Comparison of ENCODE assay signal across 1 cellular context in the genomic region with DNA sequence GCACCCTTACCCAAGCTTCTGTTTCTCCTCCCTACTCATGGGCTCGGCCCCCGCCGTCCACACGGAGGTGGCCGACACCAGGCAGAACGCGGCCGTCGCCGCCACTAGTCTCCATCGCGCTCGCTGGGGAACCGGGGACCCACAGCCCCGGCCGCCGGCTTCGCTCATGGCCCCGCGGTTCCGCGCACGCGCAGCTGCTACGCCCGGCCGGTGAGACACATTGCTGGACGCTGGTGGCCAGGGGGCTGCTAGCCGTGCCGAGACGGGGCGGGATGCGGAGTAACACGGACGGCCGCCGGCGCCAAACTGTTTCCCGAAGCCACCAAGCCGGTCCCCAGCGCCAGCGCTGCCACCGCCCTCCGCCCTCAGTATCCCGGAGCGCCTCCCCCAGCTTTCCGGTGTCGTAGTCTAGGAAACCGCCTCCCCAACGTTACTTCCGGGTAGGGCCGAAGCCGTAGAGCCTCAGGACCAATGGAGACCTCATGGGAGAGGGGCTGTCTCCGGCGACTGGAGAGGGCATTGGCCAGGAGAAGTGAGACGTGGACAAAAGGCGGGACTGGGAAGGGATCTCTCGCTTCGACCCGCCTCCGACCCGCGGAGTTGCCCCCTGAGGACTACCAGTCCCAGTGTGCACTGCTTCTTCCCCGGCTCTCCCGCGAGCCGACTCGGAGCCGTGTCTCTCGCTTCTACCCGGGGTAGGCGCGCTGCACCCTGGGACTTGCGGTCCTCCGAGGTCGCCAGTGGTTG.
TF ChIP-seq lines count a peak whose summit lies in the region.

A gene with protein sequence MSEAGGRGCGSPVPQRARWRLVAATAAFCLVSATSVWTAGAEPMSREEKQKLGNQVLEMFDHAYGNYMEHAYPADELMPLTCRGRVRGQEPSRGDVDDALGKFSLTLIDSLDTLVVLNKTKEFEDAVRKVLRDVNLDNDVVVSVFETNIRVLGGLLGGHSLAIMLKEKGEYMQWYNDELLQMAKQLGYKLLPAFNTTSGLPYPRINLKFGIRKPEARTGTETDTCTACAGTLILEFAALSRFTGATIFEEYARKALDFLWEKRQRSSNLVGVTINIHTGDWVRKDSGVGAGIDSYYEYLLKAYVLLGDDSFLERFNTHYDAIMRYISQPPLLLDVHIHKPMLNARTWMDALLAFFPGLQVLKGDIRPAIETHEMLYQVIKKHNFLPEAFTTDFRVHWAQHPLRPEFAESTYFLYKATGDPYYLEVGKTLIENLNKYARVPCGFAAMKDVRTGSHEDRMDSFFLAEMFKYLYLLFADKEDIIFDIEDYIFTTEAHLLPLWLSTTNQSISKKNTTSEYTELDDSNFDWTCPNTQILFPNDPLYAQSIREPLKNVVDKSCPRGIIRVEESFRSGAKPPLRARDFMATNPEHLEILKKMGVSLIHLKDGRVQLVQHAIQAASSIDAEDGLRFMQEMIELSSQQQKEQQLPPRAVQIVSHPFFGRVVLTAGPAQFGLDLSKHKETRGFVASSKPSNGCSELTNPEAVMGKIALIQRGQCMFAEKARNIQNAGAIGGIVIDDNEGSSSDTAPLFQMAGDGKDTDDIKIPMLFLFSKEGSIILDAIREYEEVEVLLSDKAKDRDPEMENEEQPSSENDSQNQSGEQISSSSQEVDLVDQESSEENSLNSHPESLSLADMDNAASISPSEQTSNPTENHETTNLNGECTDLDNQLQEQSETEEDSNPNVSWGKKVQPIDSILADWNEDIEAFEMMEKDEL (minus strand): TSS at position 380 of the 747 bp plus-strand sequence. CDS start 212 bp downstream, at position 168.

TF ChIP-seq in HepG2, 621 proteins besides CTCF, POLR2A, EP300 and RAD21 (continued from another document and continues in another):
- TF ChIP-seq, protein P1, sequence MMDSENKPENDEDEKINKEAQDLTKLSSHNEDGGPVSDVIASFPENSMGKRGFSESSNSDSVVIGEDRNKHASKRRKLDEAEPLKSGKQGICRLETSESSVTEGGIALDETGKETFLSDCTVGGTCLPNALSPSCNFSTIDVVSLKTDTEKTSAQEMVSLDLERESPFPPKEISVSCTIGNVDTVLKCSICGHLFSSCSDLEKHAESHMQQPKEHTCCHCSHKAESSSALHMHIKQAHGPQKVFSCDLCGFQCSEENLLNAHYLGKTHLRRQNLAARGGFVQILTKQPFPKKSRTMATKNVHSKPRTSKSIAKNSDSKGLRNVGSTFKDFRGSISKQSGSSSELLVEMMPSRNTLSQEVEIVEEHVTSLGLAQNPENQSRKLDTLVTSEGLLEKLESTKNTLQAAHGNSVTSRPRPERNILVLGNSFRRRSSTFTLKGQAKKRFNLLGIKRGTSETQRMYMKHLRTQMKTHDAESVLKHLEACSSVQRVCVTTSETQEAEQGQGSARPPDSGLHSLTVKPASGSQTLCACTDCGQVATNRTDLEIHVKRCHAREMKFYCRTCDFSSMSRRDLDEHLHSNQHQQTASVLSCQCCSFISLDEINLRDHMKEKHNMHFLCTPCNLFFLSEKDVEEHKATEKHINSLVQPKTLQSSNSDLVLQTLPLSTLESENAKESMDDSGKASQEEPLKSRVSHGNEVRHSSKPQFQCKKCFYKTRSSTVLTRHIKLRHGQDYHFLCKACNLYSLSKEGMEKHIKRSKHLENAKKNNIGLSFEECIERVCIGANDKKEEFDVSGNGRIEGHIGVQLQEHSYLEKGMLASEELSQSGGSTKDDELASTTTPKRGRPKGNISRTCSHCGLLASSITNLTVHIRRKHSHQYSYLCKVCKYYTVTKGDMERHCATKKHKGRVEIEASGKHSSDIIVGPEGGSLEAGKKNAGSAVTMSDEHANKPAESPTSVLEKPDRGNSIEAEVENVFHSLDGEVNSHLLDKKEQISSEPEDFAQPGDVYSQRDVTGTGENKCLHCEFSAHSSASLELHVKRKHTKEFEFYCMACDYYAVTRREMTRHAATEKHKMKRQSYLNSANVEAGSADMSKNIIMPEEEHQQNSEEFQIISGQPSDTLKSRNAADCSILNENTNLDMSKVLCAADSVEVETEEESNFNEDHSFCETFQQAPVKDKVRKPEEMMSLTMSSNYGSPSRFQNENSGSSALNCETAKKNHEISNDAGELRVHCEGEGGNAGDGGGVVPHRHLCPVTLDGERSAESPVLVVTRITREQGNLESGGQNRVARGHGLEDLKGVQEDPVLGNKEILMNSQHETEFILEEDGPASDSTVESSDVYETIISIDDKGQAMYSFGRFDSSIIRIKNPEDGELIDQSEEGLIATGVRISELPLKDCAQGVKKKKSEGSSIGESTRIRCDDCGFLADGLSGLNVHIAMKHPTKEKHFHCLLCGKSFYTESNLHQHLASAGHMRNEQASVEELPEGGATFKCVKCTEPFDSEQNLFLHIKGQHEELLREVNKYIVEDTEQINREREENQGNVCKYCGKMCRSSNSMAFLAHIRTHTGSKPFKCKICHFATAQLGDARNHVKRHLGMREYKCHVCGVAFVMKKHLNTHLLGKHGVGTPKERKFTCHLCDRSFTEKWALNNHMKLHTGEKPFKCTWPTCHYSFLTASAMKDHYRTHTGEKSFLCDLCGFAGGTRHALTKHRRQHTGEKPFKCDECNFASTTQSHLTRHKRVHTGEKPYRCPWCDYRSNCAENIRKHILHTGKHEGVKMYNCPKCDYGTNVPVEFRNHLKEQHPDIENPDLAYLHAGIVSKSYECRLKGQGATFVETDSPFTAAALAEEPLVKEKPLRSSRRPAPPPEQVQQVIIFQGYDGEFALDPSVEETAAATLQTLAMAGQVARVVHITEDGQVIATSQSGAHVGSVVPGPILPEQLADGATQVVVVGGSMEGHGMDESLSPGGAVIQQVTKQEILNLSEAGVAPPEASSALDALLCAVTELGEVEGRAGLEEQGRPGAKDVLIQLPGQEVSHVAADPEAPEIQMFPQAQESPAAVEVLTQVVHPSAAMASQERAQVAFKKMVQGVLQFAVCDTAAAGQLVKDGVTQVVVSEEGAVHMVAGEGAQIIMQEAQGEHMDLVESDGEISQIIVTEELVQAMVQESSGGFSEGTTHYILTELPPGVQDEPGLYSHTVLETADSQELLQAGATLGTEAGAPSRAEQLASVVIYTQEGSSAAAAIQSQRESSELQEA (CRISPR knock-in tag; IDR thresholded peaks at IDR 0.05; ENCODE audit: not compliant biosample characterization), result peak; percentile 83
- TF ChIP-seq ZNF350 (CRISPR knock-in tag; IDR thresholded peaks at IDR 0.05; ENCODE audit: borderline replicate concordance, low read depth) (peak; percentile 78; the same call in 1 of the 2 replicates), GATA4 (IDR thresholded peaks at IDR 0.05; ENCODE audit: borderline replicate concordance, low read depth) (no peak), ZNF543 (CRISPR knock-in tag; IDR thresholded peaks at IDR 0.05) (peak; percentile 54), ARHGAP35 (CRISPR knock-in tag; IDR thresholded peaks at IDR 0.05; ENCODE audit: borderline replicate concordance) (no peak), ZNF670 (CRISPR knock-in tag; IDR thresholded peaks at IDR 0.05; ENCODE audit: borderline replicate concordance) (no peak), ARNT2 (CRISPR knock-in tag; IDR thresholded peaks at IDR 0.05; ENCODE audit: low read depth) (0 out of 2 replicates have a peak, but pooled peaks have one; percentile 60), KDM6A (CRISPR knock-in tag; IDR thresholded peaks at IDR 0.05; ENCODE audit: low read depth) (0 out of 2 replicates have a peak, but pooled peaks have one; percentile 7), ZNF20 (CRISPR knock-in tag; IDR thresholded peaks at IDR 0.05) (no peak), GFI1 (CRISPR knock-in tag; IDR thresholded peaks at IDR 0.05; ENCODE audit: borderline replicate concordance) (peak; percentile 63; the same call in 1 of the 2 replicates), NCOA2 (CRISPR knock-in tag; IDR thresholded peaks at IDR 0.05) (no peak; the same call in 1 of the 2 replicates), ZNF333 (CRISPR knock-in tag; IDR thresholded peaks at IDR 0.05; ENCODE audit: borderline replicate concordance) (no peak), KDM3A (CRISPR knock-in tag; IDR thresholded peaks at IDR 0.05; ENCODE audit: low read depth) (peak; percentile 11; the same call in 1 of the 2 replicates), RFX3 (CRISPR knock-in tag; IDR thresholded peaks at IDR 0.05) (peak; percentile 63; the same call in 1 of the 2 replicates), EEA1 (CRISPR knock-in tag; IDR thresholded peaks at IDR 0.05; ENCODE audit: borderline replicate concordance) (no peak), ZNF549 (CRISPR knock-in tag; IDR thresholded peaks at IDR 0.05) (0 out of 2 replicates have a peak, but pooled peaks have one; percentile 39), MLLT10 (CRISPR knock-in tag; IDR thresholded peaks at IDR 0.05) (no peak), ZNF619 (CRISPR knock-in tag; IDR thresholded peaks at IDR 0.05) (peak; percentile 18; the same call in 1 of the 2 replicates), DR1 (CRISPR knock-in tag; IDR thresholded peaks at IDR 0.05) (peak; percentile 79), ZNF335 (CRISPR knock-in tag; IDR thresholded peaks at IDR 0.05) (peak; percentile 42; the same call in 1 of the 2 replicates), GLI4 (CRISPR knock-in tag; IDR thresholded peaks at IDR 0.05; ENCODE audit: borderline replicate concordance) (no peak), ZNF441 (CRISPR knock-in tag; IDR thresholded peaks at IDR 0.05; ENCODE audit: borderline replicate concordance) (peak; percentile 79; the same call in 1 of the 2 replicates), ASH2L (IDR thresholded peaks at IDR 0.05; ENCODE audit: insufficient read length, low read depth, low read length) (peak; percentile 67), ZNF143 (CRISPR knock-in tag; IDR thresholded peaks at IDR 0.05) (peak; percentile 94), NFYC (CRISPR knock-in tag; IDR thresholded peaks at IDR 0.05) (peak; percentile 97), KLF16 (CRISPR knock-in tag; IDR thresholded peaks at IDR 0.05) (peak in 1 of 2 experiments; percentile 62; a peak in 1 of 4 replicates)
- TF ChIP-seq, protein P2, sequence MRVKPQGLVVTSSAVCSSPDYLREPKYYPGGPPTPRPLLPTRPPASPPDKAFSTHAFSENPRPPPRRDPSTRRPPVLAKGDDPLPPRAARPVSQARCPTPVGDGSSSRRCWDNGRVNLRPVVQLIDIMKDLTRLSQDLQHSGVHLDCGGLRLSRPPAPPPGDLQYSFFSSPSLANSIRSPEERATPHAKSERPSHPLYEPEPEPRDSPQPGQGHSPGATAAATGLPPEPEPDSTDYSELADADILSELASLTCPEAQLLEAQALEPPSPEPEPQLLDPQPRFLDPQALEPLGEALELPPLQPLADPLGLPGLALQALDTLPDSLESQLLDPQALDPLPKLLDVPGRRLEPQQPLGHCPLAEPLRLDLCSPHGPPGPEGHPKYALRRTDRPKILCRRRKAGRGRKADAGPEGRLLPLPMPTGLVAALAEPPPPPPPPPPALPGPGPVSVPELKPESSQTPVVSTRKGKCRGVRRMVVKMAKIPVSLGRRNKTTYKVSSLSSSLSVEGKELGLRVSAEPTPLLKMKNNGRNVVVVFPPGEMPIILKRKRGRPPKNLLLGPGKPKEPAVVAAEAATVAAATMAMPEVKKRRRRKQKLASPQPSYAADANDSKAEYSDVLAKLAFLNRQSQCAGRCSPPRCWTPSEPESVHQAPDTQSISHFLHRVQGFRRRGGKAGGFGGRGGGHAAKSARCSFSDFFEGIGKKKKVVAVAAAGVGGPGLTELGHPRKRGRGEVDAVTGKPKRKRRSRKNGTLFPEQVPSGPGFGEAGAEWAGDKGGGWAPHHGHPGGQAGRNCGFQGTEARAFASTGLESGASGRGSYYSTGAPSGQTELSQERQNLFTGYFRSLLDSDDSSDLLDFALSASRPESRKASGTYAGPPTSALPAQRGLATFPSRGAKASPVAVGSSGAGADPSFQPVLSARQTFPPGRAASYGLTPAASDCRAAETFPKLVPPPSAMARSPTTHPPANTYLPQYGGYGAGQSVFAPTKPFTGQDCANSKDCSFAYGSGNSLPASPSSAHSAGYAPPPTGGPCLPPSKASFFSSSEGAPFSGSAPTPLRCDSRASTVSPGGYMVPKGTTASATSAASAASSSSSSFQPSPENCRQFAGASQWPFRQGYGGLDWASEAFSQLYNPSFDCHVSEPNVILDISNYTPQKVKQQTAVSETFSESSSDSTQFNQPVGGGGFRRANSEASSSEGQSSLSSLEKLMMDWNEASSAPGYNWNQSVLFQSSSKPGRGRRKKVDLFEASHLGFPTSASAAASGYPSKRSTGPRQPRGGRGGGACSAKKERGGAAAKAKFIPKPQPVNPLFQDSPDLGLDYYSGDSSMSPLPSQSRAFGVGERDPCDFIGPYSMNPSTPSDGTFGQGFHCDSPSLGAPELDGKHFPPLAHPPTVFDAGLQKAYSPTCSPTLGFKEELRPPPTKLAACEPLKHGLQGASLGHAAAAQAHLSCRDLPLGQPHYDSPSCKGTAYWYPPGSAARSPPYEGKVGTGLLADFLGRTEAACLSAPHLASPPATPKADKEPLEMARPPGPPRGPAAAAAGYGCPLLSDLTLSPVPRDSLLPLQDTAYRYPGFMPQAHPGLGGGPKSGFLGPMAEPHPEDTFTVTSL (CRISPR knock-in tag; IDR thresholded peaks at IDR 0.05; ENCODE audit: borderline replicate concordance), result no peak
- TF ChIP-seq, protein P3, sequence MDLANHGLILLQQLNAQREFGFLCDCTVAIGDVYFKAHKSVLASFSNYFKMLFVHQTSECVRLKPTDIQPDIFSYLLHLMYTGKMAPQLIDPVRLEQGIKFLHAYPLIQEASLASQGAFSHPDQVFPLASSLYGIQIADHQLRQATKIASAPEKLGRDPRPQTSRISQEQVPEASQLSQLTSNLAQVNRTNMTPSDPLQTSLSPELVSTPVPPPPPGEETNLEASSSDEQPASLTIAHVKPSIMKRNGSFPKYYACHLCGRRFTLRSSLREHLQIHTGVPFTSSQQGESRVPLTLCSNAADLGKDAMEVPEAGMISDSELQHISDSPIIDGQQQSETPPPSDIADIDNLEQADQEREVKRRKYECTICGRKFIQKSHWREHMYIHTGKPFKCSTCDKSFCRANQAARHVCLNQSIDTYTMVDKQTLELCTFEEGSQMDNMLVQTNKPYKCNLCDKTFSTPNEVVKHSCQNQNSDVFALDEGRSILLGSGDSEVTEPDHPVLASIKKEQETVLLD (CRISPR knock-in tag; IDR thresholded peaks at IDR 0.05; ENCODE audit: low read depth), result peak; percentile 63; the same call in 1 of the 2 replicates
